2 cellular contexts compared by ENCODE assay signal in genomic region chr9:75036793-75037192, GRCh38.
TF ChIP-seq lines count a peak whose summit lies in the region.

No MANE protein-coding gene starts in this region.

TF ChIP-seq in GM23338, 12 proteins besides CTCF, POLR2A, EP300 and RAD21:
- TF ChIP-seq ZNF331 (CRISPR knock-in tag; IDR thresholded peaks at IDR 0.05; ENCODE audit: low read depth) (no peak), CREB1 (CRISPR knock-in tag; IDR thresholded peaks at IDR 0.05; ENCODE audit: low read depth) (no peak), JUNB (IDR thresholded peaks at IDR 0.05; ENCODE audit: unreplicated experiment) (no peak), EZH2 (IDR thresholded peaks at IDR 0.05; ENCODE audit: low read depth, unreplicated experiment) (no peak), STAT1 (IDR thresholded peaks at IDR 0.05; ENCODE audit: unreplicated experiment) (no peak), ZNF462 (CRISPR knock-in tag; IDR thresholded peaks at IDR 0.05) (no peak), POLR2AphosphoS5 (IDR thresholded peaks at IDR 0.05; ENCODE audit: low read depth) (no peak), NANOG (IDR thresholded peaks at IDR 0.05; ENCODE audit: borderline replicate concordance) (no peak), ZNF114 (CRISPR knock-in tag; IDR thresholded peaks at IDR 0.05) (no peak), EZH2phosphoT487 (IDR thresholded peaks at IDR 0.05; ENCODE audit: unreplicated experiment) (no peak)
- TF ChIP-seq, protein P1, sequence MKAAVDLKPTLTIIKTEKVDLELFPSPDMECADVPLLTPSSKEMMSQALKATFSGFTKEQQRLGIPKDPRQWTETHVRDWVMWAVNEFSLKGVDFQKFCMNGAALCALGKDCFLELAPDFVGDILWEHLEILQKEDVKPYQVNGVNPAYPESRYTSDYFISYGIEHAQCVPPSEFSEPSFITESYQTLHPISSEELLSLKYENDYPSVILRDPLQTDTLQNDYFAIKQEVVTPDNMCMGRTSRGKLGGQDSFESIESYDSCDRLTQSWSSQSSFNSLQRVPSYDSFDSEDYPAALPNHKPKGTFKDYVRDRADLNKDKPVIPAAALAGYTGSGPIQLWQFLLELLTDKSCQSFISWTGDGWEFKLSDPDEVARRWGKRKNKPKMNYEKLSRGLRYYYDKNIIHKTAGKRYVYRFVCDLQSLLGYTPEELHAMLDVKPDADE (IDR thresholded peaks at IDR 0.05): no peak
- TF ChIP-seq, protein P2, sequence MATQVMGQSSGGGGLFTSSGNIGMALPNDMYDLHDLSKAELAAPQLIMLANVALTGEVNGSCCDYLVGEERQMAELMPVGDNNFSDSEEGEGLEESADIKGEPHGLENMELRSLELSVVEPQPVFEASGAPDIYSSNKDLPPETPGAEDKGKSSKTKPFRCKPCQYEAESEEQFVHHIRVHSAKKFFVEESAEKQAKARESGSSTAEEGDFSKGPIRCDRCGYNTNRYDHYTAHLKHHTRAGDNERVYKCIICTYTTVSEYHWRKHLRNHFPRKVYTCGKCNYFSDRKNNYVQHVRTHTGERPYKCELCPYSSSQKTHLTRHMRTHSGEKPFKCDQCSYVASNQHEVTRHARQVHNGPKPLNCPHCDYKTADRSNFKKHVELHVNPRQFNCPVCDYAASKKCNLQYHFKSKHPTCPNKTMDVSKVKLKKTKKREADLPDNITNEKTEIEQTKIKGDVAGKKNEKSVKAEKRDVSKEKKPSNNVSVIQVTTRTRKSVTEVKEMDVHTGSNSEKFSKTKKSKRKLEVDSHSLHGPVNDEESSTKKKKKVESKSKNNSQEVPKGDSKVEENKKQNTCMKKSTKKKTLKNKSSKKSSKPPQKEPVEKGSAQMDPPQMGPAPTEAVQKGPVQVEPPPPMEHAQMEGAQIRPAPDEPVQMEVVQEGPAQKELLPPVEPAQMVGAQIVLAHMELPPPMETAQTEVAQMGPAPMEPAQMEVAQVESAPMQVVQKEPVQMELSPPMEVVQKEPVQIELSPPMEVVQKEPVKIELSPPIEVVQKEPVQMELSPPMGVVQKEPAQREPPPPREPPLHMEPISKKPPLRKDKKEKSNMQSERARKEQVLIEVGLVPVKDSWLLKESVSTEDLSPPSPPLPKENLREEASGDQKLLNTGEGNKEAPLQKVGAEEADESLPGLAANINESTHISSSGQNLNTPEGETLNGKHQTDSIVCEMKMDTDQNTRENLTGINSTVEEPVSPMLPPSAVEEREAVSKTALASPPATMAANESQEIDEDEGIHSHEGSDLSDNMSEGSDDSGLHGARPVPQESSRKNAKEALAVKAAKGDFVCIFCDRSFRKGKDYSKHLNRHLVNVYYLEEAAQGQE (IDR thresholded peaks at IDR 0.05; ENCODE audit: unreplicated experiment): no peak
TF ChIP-seq in GM23338: peak in this region for 0.

TF ChIP-seq in IMR-90, 13 proteins besides CTCF, POLR2A, EP300 and RAD21:
- TF ChIP-seq NFE2L2 (IDR thresholded peaks at IDR 0.05; ENCODE audit: low read depth, low read length): no peak
- no peak for TF ChIP-seq MAZ (IDR thresholded peaks at IDR 0.05; ENCODE audit: borderline replicate concordance, low read depth, low read length)
- no peak for TF ChIP-seq MXI1 (IDR thresholded peaks at IDR 0.05; ENCODE audit: borderline replicate concordance, low read depth, low read length)
- TF ChIP-seq ELK1 (IDR thresholded peaks at IDR 0.05; ENCODE audit: borderline replicate concordance, low read depth, low read length): no peak
- no peak for TF ChIP-seq MAFK (IDR thresholded peaks at IDR 0.05; ENCODE audit: low read depth, low read length)
- no peak for TF ChIP-seq RCOR1 (IDR thresholded peaks at IDR 0.05; ENCODE audit: insufficient replicate concordance, low read length)
- TF ChIP-seq FOS (IDR thresholded peaks at IDR 0.05; ENCODE audit: low read depth, low read length): no peak
- no peak for TF ChIP-seq CHD1 (IDR thresholded peaks at IDR 0.05; ENCODE audit: low read depth, low read length)
- TF ChIP-seq SMC3 (IDR thresholded peaks at IDR 0.05; ENCODE audit: low read depth, low read length): no peak
- no peak for TF ChIP-seq BHLHE40 (IDR thresholded peaks at IDR 0.05; ENCODE audit: low read depth, low read length)
- TF ChIP-seq CEBPB (IDR thresholded peaks at IDR 0.05; ENCODE audit: low read depth, low read length): no peak
